9 cellular contexts compared by ENCODE assay signal in genomic region chr7:1567082-1567771, GRCh38. TPM values are rescaled to one million over a fixed set of nuclear protein-coding genes. Genes with fewer than 3 reads are reported as not detected.
DNase-seq lines count a peak whose midpoint lies in the region; ATAC-seq and TF ChIP-seq lines count a peak whose summit lies in the region.
"Had no signal": no experiment of that assay in that cellular context is flagged by ENCODE, and none has a peak within 500 bp of the region (broad histone marks: within the 10 kb centered on the region; RNA-seq: fewer than 3 reads in every experiment).

No MANE protein-coding gene starts in this region.

- H3K9me3 ChIP-seq in AG04450 (ENCODE audit: control insufficient read depth, insufficient read depth, low read length) (no peaks in the 10 kb centered on the region; the same call in 1 of the 2 replicates), HEK293 (ENCODE audit: control insufficient read depth, insufficient read depth, low read depth, low read length) (no peaks in the 10 kb centered on the region), mesodermal cell (ENCODE audit: control insufficient read depth, low read length) (no peaks in the 10 kb centered on the region)

- CTCF ChIA-PET in AG04450 (lab: Charles Lee) (no interaction called here), HEK293 (lab: Yijun Ruan, JAX) (interaction anchor here (0.6 kb wide), 1 partner anchor 481 kb away, joined by 3 read pairs; no protein-coding TSS in a partner anchor)

- no peak for ATAC-seq in HG03342 (IDR thresholded peaks at IDR 0.05; ENCODE audit: unreplicated experiment)
- no peak for ATAC-seq in omental fat pad (ENCODE audit: low FRiP score)
- ATAC-seq in HG03097 (IDR thresholded peaks at IDR 0.05; ENCODE audit: low FRiP score, unreplicated experiment), result no peak

- H3K27ac ChIP-seq in AG04450 (ENCODE audit: low read depth, low read length) (peak overlapping the region; percentile 94), HEK293 (ENCODE audit: extremely low read depth, low read depth, low read length) (0 out of 2 replicates have a peak overlapping the region, but pooled peaks have one; percentile 39), mesodermal cell (ENCODE audit: low read depth, low read length, severe bottlenecking) (peak overlapping the region; percentile 59)
- H3K27ac ChIP-seq: HL-60 had no signal

- DNase-seq in AG04450 (ENCODE audit: low read depth, low spot score) (no peak), astrocyte of the hippocampus (ENCODE audit: low read depth, low spot score) (peak; percentile 72), omental fat pad (ENCODE audit: low spot score) (no peak)
- DNase-seq in stimulated activated CD4-positive, alpha-beta T cell treated with anti-CD3 and anti-CD28 coated beads, Interleukin-15, amount 100 ng/mL, for 24 hours, result no peak

- WGBS in mesodermal cell (ENCODE audit: insufficient coverage in 2 of 2), 2 experiments, result 37 to 44% methylated on average over 17 of the region's 24 CpGs

- TF ChIP-seq CTCF in AG04450 (IDR thresholded peaks at IDR 0.05; ENCODE audit: low read depth, low read length) (no peak), HEK293 (tag by site-specific recombination; IDR thresholded peaks at IDR 0.05) (no peak), omental fat pad (IDR thresholded peaks at IDR 0.05) (no peak)

- H3K4me1 ChIP-seq in HEK293 (ENCODE audit: control insufficient read depth, insufficient read depth, low read length) (peaks cover 10% of the 10 kb centered on the region; the same call in 1 of the 2 replicates), mesodermal cell (ENCODE audit: control insufficient read depth, insufficient read depth, low read length, poor library complexity, severe bottlenecking) (peaks cover 16% of the 10 kb centered on the region)

- peaks cover 10 to 23% of the 10 kb centered on the region in 2 experiments; a peak in 2 of 3 replicates for H3K36me3 ChIP-seq in HEK293 (ENCODE audit: control insufficient read depth in 2 of 2, insufficient read depth in 1 of 2, low read length in 2 of 2)
- peaks cover 3% of the 10 kb centered on the region for H3K36me3 ChIP-seq in mesodermal cell (ENCODE audit: control insufficient read depth, insufficient read depth, low read length)

- POLR2A ChIA-PET in AG04450 (lab: Yijun Ruan, JAX), result interaction anchor here (0.8 kb wide), 1 partner anchor 12 kb away, joined by 3 read pairs; no protein-coding TSS in a partner anchor
- POLR2A ChIA-PET in HEK293 (lab: Yijun Ruan, JAX), result no interaction called here

- H3K27me3 ChIP-seq in AG04450 (ENCODE audit: control insufficient read depth, insufficient read depth, low read length), result no peaks in the 10 kb centered on the region

- H3K4me3 ChIP-seq in AG04450 (ENCODE audit: low read depth, low read length) (peak overlapping the region; percentile 39), HEK293 (ENCODE audit: low read depth, low read length) (no peak overlapping the region), mesodermal cell (ENCODE audit: extremely low read depth, insufficient read depth, low read length, poor library complexity, severe bottlenecking) (no peak overlapping the region)

TF ChIP-seq in HEK293, 187 proteins besides CTCF, POLR2A, EP300 and RAD21 (continues in another document):
- TF ChIP-seq ZIC2 (tag by site-specific recombination; IDR thresholded peaks at IDR 0.05) (peak; percentile 63; the same call in 1 of the 2 replicates), SCRT2 (tag by site-specific recombination; IDR thresholded peaks at IDR 0.05) (0 out of 2 replicates have a peak, but pooled peaks have one; percentile 66), ZNF423 (tag by site-specific recombination; IDR thresholded peaks at IDR 0.05) (peak; percentile 49; the same call in 1 of the 2 replicates), ZXDB (tag by site-specific recombination; IDR thresholded peaks at IDR 0.05) (no peak), YY2 (tag by site-specific recombination; IDR thresholded peaks at IDR 0.05) (no peak), ZNF140 (tag by site-specific recombination; IDR thresholded peaks at IDR 0.05) (no peak), ZEB2 (tag by site-specific recombination; IDR thresholded peaks at IDR 0.05) (peak; percentile 19; the same call in 1 of the 2 replicates), ZFHX2 (tag by site-specific recombination; conservative IDR thresholded peaks at IDR 0.05) (peak; percentile 24; the same call in 1 of the 2 replicates), EGR2 (tag by site-specific recombination; IDR thresholded peaks at IDR 0.05; ENCODE audit: low read depth) (peak; percentile 17; the same call in 1 of the 2 replicates), ZNF677 (tag by site-specific recombination; IDR thresholded peaks at IDR 0.05) (no peak), ZSCAN5A (tag by site-specific recombination; IDR thresholded peaks at IDR 0.05) (no peak), OSR2 (tag by site-specific recombination; IDR thresholded peaks at IDR 0.05) (no peak), ZNF18 (tag by site-specific recombination; IDR thresholded peaks at IDR 0.05) (peak; percentile 78), ZSCAN30 (tag by site-specific recombination; IDR thresholded peaks at IDR 0.05) (no peak), ZNF341 (tag by site-specific recombination; IDR thresholded peaks at IDR 0.05; ENCODE audit: low read depth) (peak; percentile 45; the same call in 1 of the 2 replicates), ZNF266 (tag by site-specific recombination; IDR thresholded peaks at IDR 0.05; ENCODE audit: low read depth) (no peak), ZNF248 (tag by site-specific recombination; IDR thresholded peaks at IDR 0.05) (no peak), PATZ1 (tag by site-specific recombination; IDR thresholded peaks at IDR 0.05) (peak; percentile 13; the same call in 1 of the 2 replicates), KLF17 (tag by site-specific recombination; IDR thresholded peaks at IDR 0.05) (peak; percentile 82), KLF1 (tag by site-specific recombination; IDR thresholded peaks at IDR 0.05) (peak; percentile 63)

RNA-seq across cellular contexts. Expression of gene PSMG3, which starts 2.6 kb away (rescaled TPM):
- 31.1 and 33.4 TPM in 2 replicates for polyA plus RNA-seq in AG04450 (2011; rRNA removed)
- polyA minus RNA-seq in AG04450 (2011; rRNA and poly(A)+ RNA removed), result 11.4 and 14.8 TPM in 2 replicates
- polyA plus RNA-seq in mesodermal cell (2013, experiment 1 of 2), result 28.0 TPM
- 22.4 TPM for polyA plus RNA-seq in mesodermal cell (2013, experiment 2 of 2)
- total RNA-seq in omental fat pad, result 10 to 100 TPM; 22.0 to 37.7 (median 28.4) TPM

RNA-seq across cellular contexts. Expression of gene TMEM184A, which starts 11.2 kb away (rescaled TPM):
- polyA plus RNA-seq in AG04450 (2011; rRNA removed), result 0.36 and 0.56 TPM in 2 replicates
- polyA minus RNA-seq in AG04450 (2011; rRNA and poly(A)+ RNA removed), result 0.23 and 0.91 TPM in 2 replicates
- 1.8 TPM for polyA plus RNA-seq in mesodermal cell (2013, experiment 1 of 2)
- 0.86 TPM for polyA plus RNA-seq in mesodermal cell (2013, experiment 2 of 2)
- total RNA-seq in omental fat pad, result 1 to 10 TPM in 1 of 4 donors, under 1 TPM in 2, not detected in 1; 0.19 to 3.1 (median 0.32) TPM

RNA-seq across cellular contexts. Expression of gene MAFK, which starts 36.7 kb away (rescaled TPM):
- 4.5 and 8.3 TPM in 2 replicates for polyA plus RNA-seq in AG04450 (2011; rRNA removed)
- 4.2 and 4.8 TPM in 2 replicates for polyA minus RNA-seq in AG04450 (2011; rRNA and poly(A)+ RNA removed)
- polyA plus RNA-seq in mesodermal cell (2013, experiment 1 of 2), result 17.9 TPM
- polyA plus RNA-seq in mesodermal cell (2013, experiment 2 of 2), result 15.4 TPM
- total RNA-seq in omental fat pad, result 10 to 100 TPM; 30.7 to 57.6 (median 32.7) TPM

Comparison
In these comparisons a context has a peak if more than half of its experiments do, and no peak if none do; other contexts are left out.
1. H3K27ac ChIP-seq: peak in every context shown above with its lines; median percentile 94 in AG04450; 59 in mesodermal cell; 39 in HEK293.